Comparison of ENCODE assay signal across 1 cellular context in genomic region chr4:55675196-55675793, GRCh38.
TF ChIP-seq lines count a peak whose summit lies in the region.

No MANE protein-coding gene starts in this region.

TF ChIP-seq in WTC11, 78 proteins besides CTCF, POLR2A, EP300 and RAD21 (continued from another document):
- no peak for TF ChIP-seq AFF4 (CRISPR knock-in tag; IDR thresholded peaks at IDR 0.05; ENCODE audit: borderline replicate concordance)
- TF ChIP-seq, protein P1, sequence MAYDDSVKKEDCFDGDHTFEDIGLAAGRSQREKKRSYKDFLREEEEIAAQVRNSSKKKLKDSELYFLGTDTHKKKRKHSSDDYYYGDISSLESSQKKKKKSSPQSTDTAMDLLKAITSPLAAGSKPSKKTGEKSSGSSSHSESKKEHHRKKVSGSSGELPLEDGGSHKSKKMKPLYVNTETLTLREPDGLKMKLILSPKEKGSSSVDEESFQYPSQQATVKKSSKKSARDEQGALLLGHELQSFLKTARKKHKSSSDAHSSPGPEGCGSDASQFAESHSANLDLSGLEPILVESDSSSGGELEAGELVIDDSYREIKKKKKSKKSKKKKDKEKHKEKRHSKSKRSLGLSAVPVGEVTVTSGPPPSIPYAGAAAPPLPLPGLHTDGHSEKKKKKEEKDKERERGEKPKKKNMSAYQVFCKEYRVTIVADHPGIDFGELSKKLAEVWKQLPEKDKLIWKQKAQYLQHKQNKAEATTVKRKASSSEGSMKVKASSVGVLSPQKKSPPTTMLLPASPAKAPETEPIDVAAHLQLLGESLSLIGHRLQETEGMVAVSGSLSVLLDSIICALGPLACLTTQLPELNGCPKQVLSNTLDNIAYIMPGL (CRISPR knock-in tag; IDR thresholded peaks at IDR 0.05): no peak
- TF ChIP-seq FOXP4 (CRISPR knock-in tag; IDR thresholded peaks at IDR 0.05): no peak
